8 cellular contexts compared by ENCODE assay signal in genomic region chr20:63520594-63520938, GRCh38. TPM values are rescaled to one million over a fixed set of nuclear protein-coding genes. Genes with fewer than 3 reads are reported as not detected.
DNase-seq lines count a peak whose midpoint lies in the region; ATAC-seq and TF ChIP-seq lines count a peak whose summit lies in the region.

PPDPF (plus strand) TSS chr20:63520765; CDS start chr20:63521309, 544 bp downstream.

- H3K36me3 ChIP-seq in CD4-positive, CD25-positive, alpha-beta regulatory T cell (ENCODE audit: control insufficient read depth, insufficient read depth, low read length): peaks cover 10% of the 10 kb centered on the region
- H3K36me3 ChIP-seq in naive thymus-derived CD4-positive, alpha-beta T cell (ENCODE audit: control insufficient read depth in 2 of 3, insufficient read depth in 3 of 3, low read length in 3 of 3): peaks cover 0 to 18% (median 8%) of the 10 kb centered on the region in 3 experiments

- peak within 1 kb of the TSS in 2 of 3 donors; percentile 80 to 91 for H3K27ac Mint-ChIP-seq in CD4-positive, CD25-positive, alpha-beta regulatory T cell
- peak within 1 kb of the TSS; percentile 70 for H3K27ac Mint-ChIP-seq in activated T-helper 1 cell treated with anti-CD3 and anti-CD28 coated beads, Interleukin-12 subunit alpha, Interleukin-12 subunit beta, Interleukin-2, Interleukin-4 antibody, amounts not matched to agents 30 ng/mL and 10 ng/mL and 1 ng/mL, durations not matched to agents 14 hours and 24 hours and 36 hours
- H3K27ac Mint-ChIP-seq in naive thymus-derived CD4-positive, alpha-beta T cell: peak within 1 kb of the TSS in 7 of 9 donors; percentile 51 to 88 (median 79)

- H3K27me3 Mint-ChIP-seq in CD4-positive, CD25-positive, alpha-beta regulatory T cell: peaks cover 5% of the 10 kb centered on the region
- H3K27me3 Mint-ChIP-seq in activated T-helper 1 cell treated with anti-CD3 and anti-CD28 coated beads, Interleukin-12 subunit alpha, Interleukin-12 subunit beta, Interleukin-2, Interleukin-4 antibody, amounts not matched to agents 30 ng/mL and 10 ng/mL and 1 ng/mL, durations not matched to agents 14 hours and 24 hours and 36 hours (ENCODE audit: insufficient read depth): peaks cover 4% of the 10 kb centered on the region
- peaks cover 0 to 6% (median 0%) of the 10 kb centered on the region in 5 donors for H3K27me3 Mint-ChIP-seq in naive thymus-derived CD4-positive, alpha-beta T cell

- CTCF ChIA-PET in naive thymus-derived CD4-positive, alpha-beta T cell (lab: Charles Lee): interaction anchor here (1.2 to 1.4 kb wide), 2 partner anchors 17 to 24 kb away, joined by 5 to 8 read pairs; partner anchors contain the start of gene PTK6

- peak within 1 kb of the TSS; percentile 86 to 89 (median 88) for H3K4me3 Mint-ChIP-seq in CD4-positive, CD25-positive, alpha-beta regulatory T cell
- peak within 1 kb of the TSS; percentile 84 for H3K4me3 Mint-ChIP-seq in activated T-helper 1 cell treated with anti-CD3 and anti-CD28 coated beads, Interleukin-12 subunit alpha, Interleukin-12 subunit beta, Interleukin-2, Interleukin-4 antibody, amounts not matched to agents 30 ng/mL and 10 ng/mL and 1 ng/mL, durations not matched to agents 14 hours and 24 hours and 36 hours
- H3K4me3 Mint-ChIP-seq in naive thymus-derived CD4-positive, alpha-beta T cell: peak within 1 kb of the TSS; percentile 65 to 89 (median 81)

- peak within 1 kb of the TSS; percentile 37 for H3K4me3 ChIP-seq in CD4-positive, CD25-positive, alpha-beta regulatory T cell (ENCODE audit: low read depth, low read length)
- peak within 1 kb of the TSS; percentile 86 for H3K4me3 ChIP-seq in naive thymus-derived CD4-positive, alpha-beta T cell (ENCODE audit: low read length)

- peak; percentile 79 to 88 (median 83) for DNase-seq in CD4-positive, CD25-positive, alpha-beta regulatory T cell
- peak; percentile 81 for DNase-seq in activated T-helper 1 cell treated with anti-CD3 and anti-CD28 coated beads, Interleukin-12 subunit alpha, Interleukin-12 subunit beta, Interleukin-2, Interleukin-4 antibody, amounts not matched to agents 30 ng/mL and 10 ng/mL and 1 ng/mL, durations not matched to agents 14 hours and 24 hours and 36 hours (ENCODE audit: low spot score)
- DNase-seq in fibroblast of gingiva (ENCODE audit: low read depth): peak; percentile 76
- peak; percentile 76 to 92 (median 84) for DNase-seq in naive thymus-derived CD4-positive, alpha-beta T cell
- peak; percentile 43 to 64 for DNase-seq in stimulated activated CD8-positive, alpha-beta memory T cell treated with anti-CD3 and anti-CD28 coated beads, Interleukin-7, amount 100 ng/mL, for 48 hours (ENCODE audit: extremely low read depth in 1 of 2, low read depth in 1 of 2)

- POLR2A ChIA-PET in naive thymus-derived CD4-positive, alpha-beta T cell (lab: Charles Lee): interaction anchor here (0.6 to 5.5 kb wide), 20 partner anchors 9 to 557 kb away, joined by 3 to 89 read pairs (median 4); partner anchors contain the start of genes ARFRP1, GMEB2, PTK6 and RTEL1

- intact Hi-C loops in activated T-helper 1 cell treated with anti-CD3 and anti-CD28 coated beads, Interleukin-12 subunit alpha, Interleukin-12 subunit beta, Interleukin-2, Interleukin-4 antibody, amounts not matched to agents 30 ng/mL and 10 ng/mL and 1 ng/mL, durations not matched to agents 14 hours and 24 hours and 36 hours (cut with micrococcal nuclease): loop anchor here (1.0 to 2.0 kb wide), 6 partner anchors 17 to 543 kb away; partner anchors contain the start of genes GMEB2, PTK6, TCEA2 and TPD52L2
- intact Hi-C loops in naive thymus-derived CD4-positive, alpha-beta T cell (cut with micrococcal nuclease): loop anchor here (1.0 to 5.0 kb wide), 12 partner anchors 17 to 723 kb away; partner anchors contain the start of genes GMEB2 (in 1 of the 2), MRGBP (in 1 of the 2), PTK6 (in 1 of the 2) and RGS19 (in 1 of the 2)

- ATAC-seq in CD4-positive, CD25-positive, alpha-beta regulatory T cell (ENCODE audit: low read depth in 2 of 2): peak; percentile 80 to 84
- peak; percentile 65 for ATAC-seq in GM19351 (IDR thresholded peaks at IDR 0.05; ENCODE audit: unreplicated experiment)
- ATAC-seq in HG03520 (IDR thresholded peaks at IDR 0.05; ENCODE audit: unreplicated experiment): peak; percentile 62
- ATAC-seq in naive thymus-derived CD4-positive, alpha-beta T cell: peak; percentile 96

- H3K9me3 Mint-ChIP-seq in CD4-positive, CD25-positive, alpha-beta regulatory T cell: peaks cover 0 to 3% (median 2%) of the 10 kb centered on the region in 7 donors
- H3K9me3 Mint-ChIP-seq in activated T-helper 1 cell treated with anti-CD3 and anti-CD28 coated beads, Interleukin-12 subunit alpha, Interleukin-12 subunit beta, Interleukin-2, Interleukin-4 antibody, amounts not matched to agents 30 ng/mL and 10 ng/mL and 1 ng/mL, durations not matched to agents 14 hours and 24 hours and 36 hours: no peaks in the 10 kb centered on the region
- H3K9me3 Mint-ChIP-seq in naive thymus-derived CD4-positive, alpha-beta T cell: peaks cover 0 to 10% (median 1%) of the 10 kb centered on the region in 11 donors

- peaks cover 24% of the 10 kb centered on the region for H3K4me1 ChIP-seq in CD4-positive, CD25-positive, alpha-beta regulatory T cell (ENCODE audit: control insufficient read depth, insufficient read depth, low read length, poor library complexity, severe bottlenecking)
- H3K4me1 ChIP-seq in naive thymus-derived CD4-positive, alpha-beta T cell (ENCODE audit: control insufficient read depth in 2 of 2, insufficient read depth in 2 of 2, low read length in 2 of 2): peaks cover 11 to 14% of the 10 kb centered on the region in 2 donors

- no peaks in the 10 kb centered on the region for H3K27me3 ChIP-seq in CD4-positive, CD25-positive, alpha-beta regulatory T cell (ENCODE audit: control insufficient read depth, insufficient read depth, low read length)
- H3K27me3 ChIP-seq in naive thymus-derived CD4-positive, alpha-beta T cell (ENCODE audit: control insufficient read depth in 2 of 2, insufficient read depth in 2 of 2, low read length in 2 of 2): no peaks in the 10 kb centered on the region

- H3K36me3 Mint-ChIP-seq in CD4-positive, CD25-positive, alpha-beta regulatory T cell: peaks cover 13% of the 10 kb centered on the region
- H3K36me3 Mint-ChIP-seq in activated T-helper 1 cell treated with anti-CD3 and anti-CD28 coated beads, Interleukin-12 subunit alpha, Interleukin-12 subunit beta, Interleukin-2, Interleukin-4 antibody, amounts not matched to agents 30 ng/mL and 10 ng/mL and 1 ng/mL, durations not matched to agents 14 hours and 24 hours and 36 hours (ENCODE audit: low read depth): peaks cover 12% of the 10 kb centered on the region
- H3K36me3 Mint-ChIP-seq in naive thymus-derived CD4-positive, alpha-beta T cell: peaks cover 0 to 23% (median 9%) of the 10 kb centered on the region in 5 donors

- H3K4me1 Mint-ChIP-seq in CD4-positive, CD25-positive, alpha-beta regulatory T cell: peaks cover 4 to 26% (median 8%) of the 10 kb centered on the region in 4 donors
- no peaks in the 10 kb centered on the region for H3K4me1 Mint-ChIP-seq in activated T-helper 1 cell treated with anti-CD3 and anti-CD28 coated beads, Interleukin-12 subunit alpha, Interleukin-12 subunit beta, Interleukin-2, Interleukin-4 antibody, amounts not matched to agents 30 ng/mL and 10 ng/mL and 1 ng/mL, durations not matched to agents 14 hours and 24 hours and 36 hours (ENCODE audit: low read depth)
- H3K4me1 Mint-ChIP-seq in naive thymus-derived CD4-positive, alpha-beta T cell: peaks cover 4 to 22% (median 9%) of the 10 kb centered on the region in 7 donors

- peak within 1 kb of the TSS; percentile 79 for H3K27ac ChIP-seq in CD4-positive, CD25-positive, alpha-beta regulatory T cell (ENCODE audit: insufficient read depth, low read length, poor library complexity, severe bottlenecking)
- H3K27ac ChIP-seq in naive thymus-derived CD4-positive, alpha-beta T cell (ENCODE audit: low read depth, low read length): peak within 1 kb of the TSS; percentile 88

- H3K9me3 ChIP-seq in CD4-positive, CD25-positive, alpha-beta regulatory T cell (ENCODE audit: control insufficient read depth in 2 of 2, low read length in 2 of 2): no peaks in the 10 kb centered on the region
- peaks cover 0 to 9% (median 0%) of the 10 kb centered on the region in 3 experiments for H3K9me3 ChIP-seq in naive thymus-derived CD4-positive, alpha-beta T cell (ENCODE audit: control insufficient read depth in 2 of 3, low read length in 3 of 3)

TF ChIP-seq in PFSK-1, 5 proteins besides CTCF, POLR2A, EP300 and RAD21:
- peak; percentile 55; the same call in 1 of the 2 replicates for TF ChIP-seq SIN3A (IDR thresholded peaks at IDR 0.05; ENCODE audit: borderline replicate concordance, insufficient read depth, low read length)
- peak; percentile 90 for TF ChIP-seq POLR2AphosphoS5 (IDR thresholded peaks at IDR 0.05; ENCODE audit: low read depth, low read length)
- no peak for TF ChIP-seq FOXP2 (optimal IDR thresholded peaks at IDR 0.05; ENCODE audit: borderline replicate concordance, extremely low read depth, extremely low read length, insufficient read depth)
- TF ChIP-seq TAF1 (IDR thresholded peaks at IDR 0.05; ENCODE audit: borderline replicate concordance, insufficient read depth, low read length): peak; percentile 79; the same call in 1 of the 2 replicates
TF ChIP-seq in PFSK-1: peak in this region for 3.

RNA-seq across cellular contexts. Expression of gene PPDPF, which starts in this region (rescaled TPM):
- 155 TPM for total RNA-seq in CD4-positive, CD25-positive, alpha-beta regulatory T cell
- 100 to 1,000 TPM in 1 of 4 donors, 10 to 100 TPM in 3; 75.8 to 110 (median 85.2) TPM for polyA plus RNA-seq in CD4-positive, CD25-positive, alpha-beta regulatory T cell
- polyA plus RNA-seq in PFSK-1 (2012; ENCODE audit: insufficient read length, low read depth): 283 TPM
- total RNA-seq in activated T-helper 1 cell treated with anti-CD3 and anti-CD28 coated beads, Interleukin-12 subunit alpha, Interleukin-12 subunit beta, Interleukin-2, Interleukin-4 antibody, amounts not matched to agents 30 ng/mL and 10 ng/mL and 1 ng/mL, durations not matched to agents 14 hours and 24 hours and 36 hours: 117 and 122 TPM in 2 replicates
- total RNA-seq in naive thymus-derived CD4-positive, alpha-beta T cell: 100 to 1,000 TPM; 138 to 225 (median 184) TPM
- 10 to 100 TPM; 67.7 to 83.1 TPM for polyA plus RNA-seq in naive thymus-derived CD4-positive, alpha-beta T cell

Comparison
In these comparisons a context has a peak if more than half of its experiments do, and no peak if none do; other contexts are left out.
1. Peak in every context shown above with its lines: DNase-seq, ATAC-seq, H3K4me3 ChIP-seq and H3K27ac ChIP-seq.